ENCODE assay signal across 8 cellular contexts in the genomic region with DNA sequence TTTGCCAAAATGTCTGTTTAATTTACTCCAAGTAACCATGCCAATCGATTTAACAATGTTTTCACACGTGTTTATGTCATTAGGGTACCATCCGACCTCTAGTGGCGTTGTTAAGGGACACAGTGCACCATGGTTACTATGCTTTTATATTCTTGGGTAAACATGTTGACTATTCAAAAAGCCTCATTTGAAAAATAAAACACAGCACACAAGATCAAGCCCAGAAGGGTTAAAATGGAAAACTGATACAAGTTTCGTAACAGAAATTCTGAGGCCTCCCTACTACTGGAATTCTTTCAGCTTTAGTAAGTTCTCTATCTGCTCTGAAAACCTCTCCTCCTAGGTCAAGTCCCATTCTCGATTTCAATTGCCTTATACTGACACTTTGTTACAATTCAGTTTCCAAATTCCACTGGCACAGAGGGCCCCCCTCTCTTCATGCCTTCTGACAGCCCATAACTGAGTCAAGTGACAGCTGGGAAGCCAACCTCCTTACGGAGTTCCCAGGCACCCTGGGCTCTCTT. TPM values are rescaled to one million over a fixed set of nuclear protein-coding genes. Genes with fewer than 3 reads are reported as not detected.
DNase-seq lines count a peak whose midpoint lies in the region; ATAC-seq and TF ChIP-seq lines count a peak whose summit lies in the region.

No MANE protein-coding gene starts in this region.

- peak; percentile 27; the same call in 1 of the 2 replicates for TF ChIP-seq CTCF in GM12874 (IDR thresholded peaks at IDR 0.05; ENCODE audit: insufficient read depth, low read depth, low read length)
- no peak for TF ChIP-seq CTCF in PC-9 (conservative IDR thresholded peaks at IDR 0.05)
- TF ChIP-seq CTCF in mesothelial cell of epicardium (IDR thresholded peaks at IDR 0.05; ENCODE audit: unreplicated experiment) = no peak

- peaks cover 13% of the 10 kb centered on the region; the same call in 1 of the 2 replicates for H3F3A ChIP-seq in PC-9 (ENCODE audit: insufficient read depth, low read depth)

- peak overlapping the region; percentile 82 for H3K27ac Mint-ChIP-seq in mesothelial cell of epicardium

- no TSS peak for BruUV-seq in PC-9 (replicated peaks; lab: Mats Ljungman, UMichigan)

- H3K4me2 ChIP-seq in PC-9 = peak overlapping the region; percentile 100

- peak overlapping the region; percentile 88 for H3K4me3 ChIP-seq in PC-9

- H4K20me1 ChIP-seq in PC-9 (ENCODE audit: insufficient read depth) = peaks cover 49% of the 10 kb centered on the region

- intact Hi-C loops in PC-9 (cut with micrococcal nuclease; ENCODE audit: unreplicated experiment) = loop anchor here (10.0 kb wide), 1 partner anchor 232 kb away; no protein-coding TSS in a partner anchor

- peaks cover 37% of the 10 kb centered on the region for H3K4me1 ChIP-seq in PC-9 (replicated peaks; ENCODE audit: insufficient read depth)

- ATAC-seq in HG02678 (IDR thresholded peaks at IDR 0.05; ENCODE audit: unreplicated experiment) = no peak

- peaks cover 6% of the 10 kb centered on the region for H3K9me3 Mint-ChIP-seq in mesothelial cell of epicardium

- no peak overlapping the region for H3K27ac ChIP-seq in PC-9

- peaks cover 64% of the 10 kb centered on the region for H3K79me2 ChIP-seq in PC-9 (ENCODE audit: low read depth)

- POLR2A ChIA-PET in PC-9 (lab: Charles Lee; ENCODE audit: unreplicated experiment) = interaction anchor here (0.6 kb wide), 2 partner anchors 95 to 325 kb away, joined by 3 to 5 read pairs; no protein-coding TSS in a partner anchor

- H3K27me3 Mint-ChIP-seq in mesothelial cell of epicardium (ENCODE audit: low read depth) = no peaks in the 10 kb centered on the region

- DNase-seq in AML-193 (lab: John Stamatoyannopoulos, UW) = peak; percentile 76 to 86
- DNase-seq in PC-9 = no peak
- DNase-seq in cerebellar cortex (ENCODE audit: low spot score) = peak; percentile 30
- no peak for DNase-seq in mesothelial cell of epicardium (ENCODE audit: low spot score in 2 of 2, unreplicated experiment in 2 of 2)
- no peak for DNase-seq in iPS-NIHi7 (ENCODE audit: extremely low spot score)
- DNase-seq in amniotic stem cell (lab: John Stamatoyannopoulos, UW) = no peak

- H3K9me3 ChIP-seq in PC-9 (ENCODE audit: insufficient read depth, low read depth) = no peaks in the 10 kb centered on the region

- CTCF ChIA-PET in PC-9 (lab: Charles Lee) = no interaction called here

- H3K9me2 ChIP-seq in PC-9 (ENCODE audit: insufficient read depth) = no peaks in the 10 kb centered on the region

- H3K4me1 Mint-ChIP-seq in mesothelial cell of epicardium = peaks cover 39% of the 10 kb centered on the region

- H3K27me3 ChIP-seq in PC-9 (ENCODE audit: insufficient read depth, low read depth) = no peaks in the 10 kb centered on the region

- H3K4me3 Mint-ChIP-seq in mesothelial cell of epicardium = peak overlapping the region; percentile 91

- no peaks in the 10 kb centered on the region for H3K36me3 ChIP-seq in PC-9 (ENCODE audit: low read depth)

- no peak overlapping the region for H2AFZ ChIP-seq in PC-9

- peaks cover 4% of the 10 kb centered on the region for H3K36me3 Mint-ChIP-seq in mesothelial cell of epicardium

RNA-seq across cellular contexts. Expression of gene CFAP20, which starts 2.1 kb away (rescaled TPM):
- total RNA-seq in PC-9 (2021) (35.9 and 49.6 TPM in 2 replicates), mesothelial cell of epicardium (39.6 to 41.6 TPM (median 41.4 TPM) in 3 replicates)

Comparison
In these comparisons a context has a peak if more than half of its experiments do, and no peak if none do; other contexts are left out.
1. DNase-seq: peak in AML-193 (2 of 2) and cerebellar cortex (single experiment); none in PC-9 (0 of 2), mesothelial cell of epicardium (0 of 2), iPS-NIHi7 (single experiment) and amniotic stem cell (single experiment).